ENCODE assay signal across 14 cellular contexts in the genomic region with DNA sequence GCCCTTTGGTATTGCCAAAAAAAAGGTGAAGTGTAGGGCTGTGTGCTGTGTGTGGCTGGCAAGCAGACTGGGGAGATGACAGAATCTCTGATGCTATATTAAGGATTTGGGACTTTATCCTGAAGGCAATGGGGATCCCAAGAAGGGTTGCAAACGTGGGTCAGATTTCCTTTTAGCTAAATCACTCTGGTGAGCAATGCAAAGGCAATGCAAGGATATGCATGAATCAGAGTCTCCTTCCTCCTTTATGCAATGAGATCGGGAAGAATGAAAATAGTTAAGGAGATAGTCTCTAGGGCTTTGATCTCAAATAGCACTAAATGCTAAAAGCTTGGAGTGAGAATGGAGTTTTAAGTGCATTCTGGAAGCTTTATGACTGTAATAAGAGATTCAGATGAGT. TPM values are rescaled to one million over a fixed set of nuclear protein-coding genes. Genes with fewer than 3 reads are reported as not detected.
DNase-seq lines count a peak whose midpoint lies in the region; TF ChIP-seq lines count a peak whose summit lies in the region.
"Had no signal": no experiment of that assay in that cellular context is flagged by ENCODE, and none has a peak within 500 bp of the region (broad histone marks: within the 10 kb centered on the region; RNA-seq: fewer than 3 reads in every experiment).

No MANE protein-coding gene starts in this region.

- WGBS in lower leg skin, 2 donors = 22 to 27% methylated on average over 2 of the region's 2 CpGs

- no peak for TF ChIP-seq CTCF in fibroblast of pulmonary artery (IDR thresholded peaks at IDR 0.05; ENCODE audit: low read length, missing control alignments)
- no peak for TF ChIP-seq CTCF in lower leg skin (IDR thresholded peaks at IDR 0.05)

- H3K4me3 ChIP-seq in fibroblast of pulmonary artery (replicated peaks; ENCODE audit: low read depth, low read length) = no peak overlapping the region
- H3K4me3 ChIP-seq in lower leg skin (ENCODE audit: low read depth, poor library complexity, severe bottlenecking) = no peak overlapping the region
- H3K4me3 ChIP-seq: left lung, SK-N-MC had no signal

- intact Hi-C loops in lower leg skin (cut with DNase I; ENCODE audit: low total_unique reads) = no loop called here

- DNase-seq in NCI-H2107 treated with DMSO at 0.1 percent for 48 hours (lab: John Stamatoyannopoulos, UW; ENCODE audit: unreplicated experiment) = peak; percentile 30
- no peak for DNase-seq in NCI-H2107 (lab: John Stamatoyannopoulos, UW)
- peak; percentile 79 for DNase-seq in RPMI7951 (ENCODE audit: low read depth)
- peak; percentile 34 for DNase-seq in fibroblast of pulmonary artery (ENCODE audit: low read depth)
- DNase-seq in stromal cell of bone marrow (ENCODE audit: low read depth) = peak; percentile 85
- no peak for DNase-seq in lower leg skin (ENCODE audit: low spot score in 2 of 2)
- no peak for DNase-seq in NCI-H1092 (lab: John Stamatoyannopoulos, UW)
- DNase-seq in MV-4-11 (lab: John Stamatoyannopoulos, UW) = no peak
- DNase-seq: activated CD8-positive, alpha-beta memory T cell treated with anti-CD3 and anti-CD28 coated beads for 24 hours; activated gamma-delta T cell; effector memory CD4-positive, alpha-beta T cell; left lung; small intestine had no signal

- TF ChIP-seq POLR2A in lower leg skin (IDR thresholded peaks at IDR 0.05) = no peak

RNA-seq across cellular contexts. Expression of a gene that starts 27.3 kb away (rescaled TPM):
- total RNA-seq in RPMI7951 (2014; rRNA removed; shearing (Covaris generic)) = 0.10 and 0.12 TPM in 2 replicates
- 1 to 10 TPM in 1 of 4 donors, under 1 TPM in 3; 0.30 to 3.1 (median 0.66) TPM for total RNA-seq in lower leg skin

Comparison
In these comparisons a context has a peak if more than half of its experiments do, and no peak if none do; other contexts are left out.
1. DNase-seq: peak in NCI-H2107 treated with DMSO at 0.1 percent for 48 hours (single experiment), RPMI7951 (single experiment), fibroblast of pulmonary artery (single experiment) and stromal cell of bone marrow (single experiment); none in NCI-H2107 (single experiment), lower leg skin (0 of 2), NCI-H1092 (single experiment) and MV-4-11 (single experiment).